Comparison of ENCODE assay signal across 24 cellular contexts in the genomic region with DNA sequence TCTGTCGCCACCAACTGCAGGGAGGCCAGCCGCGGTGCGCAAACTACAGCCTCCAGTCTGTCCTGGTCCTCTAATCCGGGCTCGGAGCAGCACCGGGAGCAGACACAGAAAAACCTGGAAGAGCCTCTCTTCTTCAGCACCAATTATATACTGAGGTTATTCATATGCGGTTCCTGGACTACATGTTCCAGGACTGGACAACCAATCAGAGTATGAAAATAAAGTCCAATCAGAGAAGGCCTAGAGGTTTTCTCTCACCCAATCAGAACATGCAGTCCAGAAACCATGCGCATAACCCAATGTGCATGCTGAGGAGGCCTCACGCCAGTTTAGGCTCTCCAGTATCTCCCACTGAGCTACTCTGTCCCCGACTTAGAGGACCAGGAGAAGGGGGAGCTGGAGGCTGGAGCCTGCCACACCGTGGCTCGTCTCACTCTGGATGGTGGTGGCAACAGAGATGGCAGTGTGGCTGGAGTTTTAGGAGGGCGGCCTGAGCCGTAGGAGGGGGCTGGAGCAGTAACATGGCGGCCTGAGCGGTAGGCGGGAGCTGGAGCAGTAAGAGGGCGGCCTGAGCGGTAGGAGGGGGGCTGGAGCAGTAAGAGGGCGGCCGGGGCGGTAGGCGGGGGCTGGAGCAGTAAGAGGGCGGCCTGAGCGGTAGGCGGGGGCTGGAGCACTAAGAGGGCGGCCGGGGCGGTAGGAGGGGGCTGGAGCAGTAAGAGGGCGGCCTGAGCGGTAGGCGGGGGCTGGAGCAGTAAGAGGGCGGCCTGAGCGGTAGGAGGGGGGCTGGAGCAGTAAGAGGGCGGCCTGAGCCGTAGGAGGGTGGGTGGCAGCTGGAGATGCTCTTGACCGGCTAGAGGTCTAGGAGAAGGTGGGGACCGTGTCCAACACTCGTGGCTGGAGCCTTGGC. TPM values are rescaled to one million over a fixed set of nuclear protein-coding genes. Genes with fewer than 3 reads are reported as not detected.
DNase-seq lines count a peak whose midpoint lies in the region; ATAC-seq and TF ChIP-seq lines count a peak whose summit lies in the region.
"Had no signal": no experiment of that assay in that cellular context is flagged by ENCODE, and none has a peak within 500 bp of the region (broad histone marks: within the 10 kb centered on the region; RNA-seq: fewer than 3 reads in every experiment).

No MANE protein-coding gene starts in this region.

- peak overlapping the region; percentile 88 for H3K27ac Mint-ChIP-seq in neural crest cell (ENCODE audit: unreplicated experiment)
- no peak overlapping the region for H3K27ac Mint-ChIP-seq in naive thymus-derived CD8-positive, alpha-beta T cell
- H3K27ac Mint-ChIP-seq: activated CD8-positive, alpha-beta T cell treated with anti-CD3 and anti-CD28 coated beads for 36 hours; activated naive CD8-positive, alpha-beta T cell treated with anti-CD3 and anti-CD28 coated beads, Interleukin-2, amount 50 U/mL, for 24 hours; nephron had no signal

- H3K9me3 ChIP-seq in ES-I3 (ENCODE audit: control insufficient read depth, insufficient read depth, low read length) (no peaks in the 10 kb centered on the region), MG63 (no peaks in the 10 kb centered on the region), hepatocyte (ENCODE audit: low read depth) (no peaks in the 10 kb centered on the region)
- H3K9me3 ChIP-seq: Caco-2 had no signal

- H3K36me3 ChIP-seq in ES-I3 (ENCODE audit: insufficient read depth, low read length) (no peaks in the 10 kb centered on the region), MG63 (no peaks in the 10 kb centered on the region), hepatocyte (replicated peaks; ENCODE audit: insufficient read depth, low read depth) (no peaks in the 10 kb centered on the region)

- H4K20me1 ChIP-seq in hepatocyte (ENCODE audit: insufficient read depth, poor library complexity, severe bottlenecking) = peaks cover 39% of the 10 kb centered on the region

- no peak for ATAC-seq in naive thymus-derived CD8-positive, alpha-beta T cell
- ATAC-seq: activated CD8-positive, alpha-beta T cell treated with anti-CD3 and anti-CD28 coated beads for 36 hours; activated naive CD8-positive, alpha-beta T cell treated with anti-CD3 and anti-CD28 coated beads, Interleukin-2, amount 50 U/mL, for 24 hours; right cardiac atrium had no signal

- 1% methylated on average over 19 of the region's 40 CpGs for WGBS in hepatocyte (ENCODE audit: low lambda C conversion rate, missing lambda C conversion rate)

- H3K4me1 ChIP-seq in ES-I3 (ENCODE audit: insufficient read depth, low read length) = no peaks in the 10 kb centered on the region
- peaks cover 6% of the 10 kb centered on the region for H3K4me1 ChIP-seq in hepatocyte (ENCODE audit: insufficient read depth)
- H3K4me1 ChIP-seq: Caco-2 had no signal

- H3K9me2 ChIP-seq in hepatocyte (replicated peaks; ENCODE audit: insufficient read depth) = no peaks in the 10 kb centered on the region

- DNase-seq in MG63 = peak; percentile 72
- peak; percentile 94 for DNase-seq in hepatocyte (ENCODE audit: low spot score)
- peak; percentile 67 for DNase-seq in neural crest cell (ENCODE audit: low read depth, low spot score)
- no peak for DNase-seq in stimulated activated CD4-positive, alpha-beta T cell treated with anti-CD3 and anti-CD28 coated beads, Interleukin-2, amount 100 ng/mL, for 48 hours
- DNase-seq in activated gamma-delta T cell treated with Interleukin-2 at 50 U/mL for 16 hours = no peak
- DNase-seq in GM20000 (ENCODE audit: low spot score) = no peak
- DNase-seq in naive thymus-derived CD8-positive, alpha-beta T cell = no peak
- DNase-seq: activated CD8-positive, alpha-beta T cell treated with anti-CD3 and anti-CD28 coated beads for 36 hours; activated naive CD8-positive, alpha-beta T cell treated with anti-CD3 and anti-CD28 coated beads, Interleukin-2, amount 50 U/mL, for 24 hours; Caco-2; effector memory CD4-positive, alpha-beta T cell; GDM1; GOT3; NCI-H1048; NCI-H2107; NCI-H82; right cardiac atrium; RPMI8226; substantia nigra; T-helper 1 cell had no signal

- peak overlapping the region; percentile 79 for H3K4me2 ChIP-seq in hepatocyte

- H3K79me2 ChIP-seq in hepatocyte = peaks cover 49% of the 10 kb centered on the region

- H3K27me3 ChIP-seq in MG63 = peaks cover 4% of the 10 kb centered on the region; the same call in 1 of the 2 replicates
- no peaks in the 10 kb centered on the region for H3K27me3 ChIP-seq in hepatocyte

- H3K27me3 Mint-ChIP-seq in neural crest cell (ENCODE audit: low read depth) = peaks cover 14% of the 10 kb centered on the region
- no peaks in the 10 kb centered on the region for H3K27me3 Mint-ChIP-seq in naive thymus-derived CD8-positive, alpha-beta T cell
- H3K27me3 Mint-ChIP-seq: activated CD8-positive, alpha-beta T cell treated with anti-CD3 and anti-CD28 coated beads for 36 hours; activated naive CD8-positive, alpha-beta T cell treated with anti-CD3 and anti-CD28 coated beads, Interleukin-2, amount 50 U/mL, for 24 hours had no signal

- H3K9me3 Mint-ChIP-seq in neural crest cell = no peaks in the 10 kb centered on the region
- no peaks in the 10 kb centered on the region for H3K9me3 Mint-ChIP-seq in naive thymus-derived CD8-positive, alpha-beta T cell
- H3K9me3 Mint-ChIP-seq: activated CD8-positive, alpha-beta T cell treated with anti-CD3 and anti-CD28 coated beads for 36 hours; activated naive CD8-positive, alpha-beta T cell treated with anti-CD3 and anti-CD28 coated beads, Interleukin-2, amount 50 U/mL, for 24 hours; nephron had no signal

- no peaks in the 10 kb centered on the region for H3K36me3 Mint-ChIP-seq in neural crest cell (ENCODE audit: low read depth)
- no peaks in the 10 kb centered on the region for H3K36me3 Mint-ChIP-seq in naive thymus-derived CD8-positive, alpha-beta T cell

- POLR2A ChIA-PET in naive thymus-derived CD8-positive, alpha-beta T cell (lab: Charles Lee) = no interaction called here

- TF ChIP-seq CTCF in hepatocyte (IDR thresholded peaks at IDR 0.05; ENCODE audit: poor library complexity) (no peak), neural crest cell (conservative IDR thresholded peaks at IDR 0.05) (no peak), GM20000 (IDR thresholded peaks at IDR 0.05; ENCODE audit: extremely low read depth, missing control alignments) (no peak)

- peaks cover 10% of the 10 kb centered on the region for H3K4me1 Mint-ChIP-seq in neural crest cell
- H3K4me1 Mint-ChIP-seq in naive thymus-derived CD8-positive, alpha-beta T cell = peaks cover 0 to 6% (median 3%) of the 10 kb centered on the region in 4 donors

- H3K27ac ChIP-seq in hepatocyte = peak overlapping the region; percentile 96
- H3K27ac ChIP-seq: VCaP had no signal

- H3K4me3 ChIP-seq in MG63 (peak overlapping the region; percentile 64), hepatocyte (peak overlapping the region; percentile 84)
- H3K4me3 ChIP-seq: lung had no signal

- H3K9ac ChIP-seq in ES-I3 (ENCODE audit: low read depth, low read length) = peak overlapping the region; percentile 98

- no peak overlapping the region for H3K4me3 Mint-ChIP-seq in neural crest cell
- H3K4me3 Mint-ChIP-seq in naive thymus-derived CD8-positive, alpha-beta T cell = no peak overlapping the region
- H3K4me3 Mint-ChIP-seq: activated CD8-positive, alpha-beta T cell treated with anti-CD3 and anti-CD28 coated beads for 36 hours; activated naive CD8-positive, alpha-beta T cell treated with anti-CD3 and anti-CD28 coated beads, Interleukin-2, amount 50 U/mL, for 24 hours; nephron had no signal

- peak overlapping the region; percentile 76 for H2AFZ ChIP-seq in hepatocyte

RNA-seq across cellular contexts. Expression of gene TRIM52, which starts 20.4 kb away (rescaled TPM):
- 3.9 and 5.8 TPM in 2 replicates for total RNA-seq in MG63 (2014; rRNA removed; shearing (Covaris generic); ENCODE audit: low replicate concordance)
- total RNA-seq in hepatocyte (6.1 and 13.2 TPM in 2 replicates), neural crest cell (9.0 TPM in 2 replicates)
- 6.5 and 9.9 TPM in 2 replicates for polyA plus RNA-seq in hepatocyte
- 10 to 100 TPM; 62.7 to 64.2 TPM for total RNA-seq in naive thymus-derived CD8-positive, alpha-beta T cell
- 10 to 100 TPM; 23.6 to 36.3 (median 32.8) TPM for polyA plus RNA-seq in naive thymus-derived CD8-positive, alpha-beta T cell

RNA-seq across cellular contexts. Expression of gene RACK1, which starts 37.6 kb away (rescaled TPM):
- 8,781 and 10,327 TPM in 2 replicates for total RNA-seq in MG63 (2014; rRNA removed; shearing (Covaris generic); ENCODE audit: low replicate concordance)
- total RNA-seq in hepatocyte (2,199 and 2,553 TPM in 2 replicates), neural crest cell (2,359 and 2,449 TPM in 2 replicates)
- 680 TPM in 2 replicates for polyA plus RNA-seq in hepatocyte
- 1,000 to 10,000 TPM; 2,236 to 2,371 TPM for total RNA-seq in naive thymus-derived CD8-positive, alpha-beta T cell
- polyA plus RNA-seq in naive thymus-derived CD8-positive, alpha-beta T cell = 1,000 to 10,000 TPM; 2,449 to 2,566 (median 2,565) TPM

RNA-seq across cellular contexts. Expression of gene TRIM41, which starts 58.2 kb away (rescaled TPM):
- 31.9 and 43.0 TPM in 2 replicates for total RNA-seq in MG63 (2014; rRNA removed; shearing (Covaris generic); ENCODE audit: low replicate concordance)
- total RNA-seq in hepatocyte = 11.9 and 14.9 TPM in 2 replicates
- polyA plus RNA-seq in hepatocyte = 1.7 and 2.0 TPM in 2 replicates
- total RNA-seq in neural crest cell = 34.5 and 39.1 TPM in 2 replicates
- 10 to 100 TPM; 33.3 to 40.7 TPM for total RNA-seq in naive thymus-derived CD8-positive, alpha-beta T cell
- polyA plus RNA-seq in naive thymus-derived CD8-positive, alpha-beta T cell = 1 to 10 TPM; 1.1 to 2.6 (median 1.6) TPM

Comparison
In these comparisons a context has a peak if more than half of its experiments do, and no peak if none do; other contexts are left out.
1. DNase-seq: peak in MG63 (single experiment), hepatocyte (single experiment) and neural crest cell (single experiment); none in stimulated activated CD4-positive, alpha-beta T cell treated with anti-CD3 and anti-CD28 coated beads, Interleukin-2, amount 100 ng/mL, for 48 hours (0 of 2), activated gamma-delta T cell treated with Interleukin-2 at 50 U/mL for 16 hours (single experiment), GM20000 (single experiment) and naive thymus-derived CD8-positive, alpha-beta T cell (0 of 10).